1 cellular context compared by ENCODE assay signal in genomic region chr12:6318440-6318879, GRCh38.
TF ChIP-seq lines count a peak whose summit lies in the region.

No MANE protein-coding gene starts in this region.

TF ChIP-seq in IMR-90, 13 proteins besides CTCF, POLR2A, EP300 and RAD21:
- TF ChIP-seq MXI1 (IDR thresholded peaks at IDR 0.05; ENCODE audit: borderline replicate concordance, low read depth, low read length) (no peak), MAZ (IDR thresholded peaks at IDR 0.05; ENCODE audit: borderline replicate concordance, low read depth, low read length) (no peak), RCOR1 (IDR thresholded peaks at IDR 0.05; ENCODE audit: insufficient replicate concordance, low read length) (no peak), RFX5 (IDR thresholded peaks at IDR 0.05; ENCODE audit: low read depth, low read length) (no peak), ELK1 (IDR thresholded peaks at IDR 0.05; ENCODE audit: borderline replicate concordance, low read depth, low read length) (no peak), CEBPB (IDR thresholded peaks at IDR 0.05; ENCODE audit: low read depth, low read length) (no peak), FOS (IDR thresholded peaks at IDR 0.05; ENCODE audit: low read depth, low read length) (no peak), BHLHE40 (IDR thresholded peaks at IDR 0.05; ENCODE audit: low read depth, low read length) (no peak), CHD1 (IDR thresholded peaks at IDR 0.05; ENCODE audit: low read depth, low read length) (no peak), SMC3 (IDR thresholded peaks at IDR 0.05; ENCODE audit: low read depth, low read length) (no peak), MAFK (IDR thresholded peaks at IDR 0.05; ENCODE audit: low read depth, low read length) (no peak), NFE2L2 (IDR thresholded peaks at IDR 0.05; ENCODE audit: low read depth, low read length) (no peak), USF2 (IDR thresholded peaks at IDR 0.05; ENCODE audit: low read depth, low read length) (no peak)
